In the genomic region with DNA sequence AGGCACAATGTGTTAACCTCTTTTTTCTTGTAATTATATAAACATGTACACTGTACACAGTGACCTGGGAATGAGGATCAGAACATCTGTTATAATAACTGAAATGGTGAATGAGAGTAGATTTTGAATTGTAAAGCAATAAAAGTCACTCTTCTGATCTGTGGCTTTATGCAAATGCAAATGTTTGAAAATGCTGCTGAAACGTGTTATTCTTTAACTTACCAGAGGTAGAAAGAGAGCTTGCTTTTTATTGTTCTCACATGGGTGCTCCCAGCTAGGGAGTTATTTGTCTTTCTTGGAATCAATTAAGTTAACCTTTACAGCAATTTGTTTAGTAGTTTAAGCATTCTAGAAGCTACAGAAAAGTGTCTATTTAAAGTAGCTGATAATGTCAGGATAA, we compare ENCODE assay signal across 15 cellular contexts.
DNase-seq lines count a peak whose midpoint lies in the region; ATAC-seq and TF ChIP-seq lines count a peak whose summit lies in the region.
"Had no signal": no experiment of that assay in that cellular context is flagged by ENCODE, and none has a peak within 500 bp of the region (broad histone marks: within the 10 kb centered on the region; RNA-seq: fewer than 3 reads in every experiment).

No MANE protein-coding gene starts in this region.

- H3K36me3 ChIP-seq in SK-N-MC (ENCODE audit: insufficient read depth, low read length) (no peaks in the 10 kb centered on the region), gastrocnemius medialis (no peaks in the 10 kb centered on the region), upper lobe of right lung (no peaks in the 10 kb centered on the region)
- H3K36me3 ChIP-seq: BE2C, SJCRH30 had no signal

- no peaks in the 10 kb centered on the region for H3K27me3 Mint-ChIP-seq in progenitor cell of endocrine pancreas

- H3K4me3 Mint-ChIP-seq in progenitor cell of endocrine pancreas (ENCODE audit: low read depth), result peak overlapping the region; percentile 3
- H3K4me3 Mint-ChIP-seq: H9 had no signal

- H3K27me3 ChIP-seq in gastrocnemius medialis (no peaks in the 10 kb centered on the region), upper lobe of right lung (no peaks in the 10 kb centered on the region)
- H3K27me3 ChIP-seq: BE2C, SJCRH30 had no signal

- TF ChIP-seq CTCF in progenitor cell of endocrine pancreas (IDR thresholded peaks at IDR 0.05; ENCODE audit: unreplicated experiment), result no peak
- TF ChIP-seq CTCF in gastrocnemius medialis (IDR thresholded peaks at IDR 0.05 in 4 of 5, conservative IDR thresholded peaks at IDR 0.05 in 1 of 5), result no peak
- TF ChIP-seq CTCF in upper lobe of right lung (IDR thresholded peaks at IDR 0.05), result no peak

- H3K4me3 ChIP-seq in SK-N-MC (no peak overlapping the region), gastrocnemius medialis (no peak overlapping the region), upper lobe of right lung (no peak overlapping the region)
- H3K4me3 ChIP-seq: GM23248, SJCRH30 had no signal

- no peak overlapping the region for H3K9ac ChIP-seq in SK-N-MC (ENCODE audit: insufficient read length)
- H3K9ac ChIP-seq: GM23248 had no signal

- peak overlapping the region; percentile 36 for H3K27ac Mint-ChIP-seq in progenitor cell of endocrine pancreas

- peak; percentile 33 for DNase-seq in NCI-H1048 (lab: John Stamatoyannopoulos, UW)
- no peak for DNase-seq in SK-N-MC (ENCODE audit: low read depth, low spot score)
- peak; percentile 19 for DNase-seq in kidney glomerular epithelial cell (lab: John Stamatoyannopoulos, UW)
- no peak for DNase-seq in progenitor cell of endocrine pancreas (ENCODE audit: low spot score, unreplicated experiment)
- DNase-seq in gastrocnemius medialis, result no peak
- no peak for DNase-seq in upper lobe of right lung
- DNase-seq: BE2C, DND-41, GM23248, H9, KG1, NCI-H1105 treated with DMSO at 0.1 percent for 48 hours, OCI-M1, SJCRH30 had no signal

- no peaks in the 10 kb centered on the region for H3K36me3 Mint-ChIP-seq in progenitor cell of endocrine pancreas (ENCODE audit: insufficient read depth)

- peaks cover 34% of the 10 kb centered on the region for H3K4me1 Mint-ChIP-seq in progenitor cell of endocrine pancreas (ENCODE audit: low read depth)

- intact Hi-C loops in gastrocnemius medialis (cut with DNase I; ENCODE audit: low total_unique reads) (no loop called here), upper lobe of right lung (cut with DNase I) (no loop called here)

- no peaks in the 10 kb centered on the region for H3K9me3 Mint-ChIP-seq in progenitor cell of endocrine pancreas (ENCODE audit: low read depth)
- H3K9me3 Mint-ChIP-seq: H9 had no signal

- ATAC-seq in GM21360 (IDR thresholded peaks at IDR 0.05; ENCODE audit: unreplicated experiment) (no peak), gastrocnemius medialis (no peak), upper lobe of right lung (no peak)

- H3K27ac ChIP-seq in SK-N-MC (peak overlapping the region; percentile 44; the same call in 1 of the 2 replicates), gastrocnemius medialis (no peak overlapping the region), upper lobe of right lung (no peak overlapping the region)
- H3K27ac ChIP-seq: GM23248, SJCRH30 had no signal

- in situ Hi-C loops in gastrocnemius medialis (cut with MboI; ENCODE audit: low sequenced_read_pairs in 4 of 4), result no loop called here

- TF ChIP-seq POLR2A in gastrocnemius medialis (IDR thresholded peaks at IDR 0.05), result no peak

- H3K9me3 ChIP-seq in SK-N-MC (ENCODE audit: low read depth, low read length) (no peaks in the 10 kb centered on the region), gastrocnemius medialis (no peaks in the 10 kb centered on the region), upper lobe of right lung (no peaks in the 10 kb centered on the region)
- H3K9me3 ChIP-seq: BE2C, SJCRH30 had no signal

- no peaks in the 10 kb centered on the region for H3K4me1 ChIP-seq in gastrocnemius medialis
- H3K4me1 ChIP-seq in upper lobe of right lung, result no peaks in the 10 kb centered on the region
- H3K4me1 ChIP-seq: SJCRH30 had no signal

Comparison
In these comparisons a context has a peak if more than half of its experiments do, and no peak if none do; other contexts are left out.
1. DNase-seq: peak in NCI-H1048 (single experiment) and kidney glomerular epithelial cell (single experiment); none in SK-N-MC (single experiment), progenitor cell of endocrine pancreas (single experiment), gastrocnemius medialis (0 of 2) and upper lobe of right lung (single experiment).